22 cellular contexts compared by ENCODE assay signal in genomic region chr5:32413466-32414263, GRCh38. TPM values are rescaled to one million over a fixed set of nuclear protein-coding genes. Genes with fewer than 3 reads are reported as not detected.
DNase-seq lines count a peak whose midpoint lies in the region; ATAC-seq, FAIRE-seq and TF ChIP-seq lines count a peak whose summit lies in the region.
"Had no signal": no experiment of that assay in that cellular context is flagged by ENCODE, and none has a peak within 500 bp of the region (broad histone marks: within the 10 kb centered on the region; RNA-seq: fewer than 3 reads in every experiment).

No MANE protein-coding gene starts in this region.

- H3K4me1 ChIP-seq in vagina: no peaks in the 10 kb centered on the region

- no peak for DNase-seq in activated CD4-positive, alpha-beta memory T cell treated with anti-CD3 and anti-CD28 coated beads, Interleukin-2, amount 10 ng/mL, durations not matched to agents 7 days and 5 days
- no peak for DNase-seq in activated CD4-positive, alpha-beta memory T cell treated with anti-CD3 and anti-CD28 coated beads for 36 hours
- no peak for DNase-seq in activated T-helper 2 cell treated with anti-CD3 and anti-CD28 coated beads, Interferon-gamma antibody, Interleukin-2, Interleukin-4, amounts not matched to agents 10 μg/mL and 5 μg/mL and 100 μg/mL, durations not matched to agents 14 hours and 24 hours and 36 hours (ENCODE audit: low spot score)
- DNase-seq in memory B cell (ENCODE audit: low spot score in 2 of 2): no peak
- no peak for DNase-seq in activated CD4-positive, CD25-positive, alpha-beta regulatory T cell treated with anti-CD3 and anti-CD28 coated beads, Interleukin-2, amount 50 U/mL, for 72 hours
- DNase-seq in vagina (ENCODE audit: extremely low spot score in 2 of 2): no peak
- no peak for DNase-seq in chondrocyte (ENCODE audit: low spot score)
- DNase-seq: activated CD4-positive, alpha-beta T cell treated with anti-CD3 and anti-CD28 coated beads for 48 hours; activated T-cell treated with anti-CD3 and anti-CD28 coated beads, Interleukin-2, amount 50 U/mL, for 1 hour; glutamatergic neuron; HCEC 1CT; MM.1S; mucosa of descending colon; NCI-H748 treated with DMSO at 0.1 percent for 48 hours; SHP77; spleen; upper lobe of left lung had no signal

- no peak overlapping the region for H3K27ac ChIP-seq in vagina
- H3K27ac ChIP-seq: parathyroid adenoma, upper lobe of left lung had no signal

- peak overlapping the region; percentile 26 for H3K27ac Mint-ChIP-seq in activated CD4-positive, alpha-beta memory T cell treated with anti-CD3 and anti-CD28 coated beads, Interleukin-2, amount 10 ng/mL, durations not matched to agents 7 days and 5 days
- H3K27ac Mint-ChIP-seq in activated CD4-positive, alpha-beta memory T cell treated with anti-CD3 and anti-CD28 coated beads for 36 hours: no peak overlapping the region
- peak overlapping the region; percentile 5 for H3K27ac Mint-ChIP-seq in activated T-helper 2 cell treated with anti-CD3 and anti-CD28 coated beads, Interferon-gamma antibody, Interleukin-2, Interleukin-4, amounts not matched to agents 10 μg/mL and 5 μg/mL and 100 μg/mL, durations not matched to agents 14 hours and 24 hours and 36 hours
- H3K27ac Mint-ChIP-seq in memory B cell: peak overlapping the region; percentile 4
- H3K27ac Mint-ChIP-seq in chondrocyte (ENCODE audit: unreplicated experiment): no peak overlapping the region
- H3K27ac Mint-ChIP-seq: stimulated activated memory B cell treated with anti-CD40 and anti-IgM and Interleukin-4, amounts not matched to agents 10 μg/mL and 1 μg/mL and 100 μg/mL, for 72 hours; T-helper 2 cell treated with Interferon-gamma antibody and Interleukin-4, amounts not matched to agents 5 μg/mL and 100 μg/mL, for 36 hours had no signal

- TF ChIP-seq CTCF in vagina (IDR thresholded peaks at IDR 0.05) (no peak), chondrocyte (IDR thresholded peaks at IDR 0.05) (no peak)

- POLR2A ChIA-PET in activated CD4-positive, alpha-beta memory T cell treated with anti-CD3 and anti-CD28 coated beads, Interleukin-2, amount 10 ng/mL, durations not matched to agents 7 days and 5 days (lab: Charles Lee): interaction anchor here (1.6 kb wide), 1 partner anchor 22 kb away, joined by 4 read pairs; no protein-coding TSS in a partner anchor
- POLR2A ChIA-PET in activated CD4-positive, alpha-beta memory T cell treated with anti-CD3 and anti-CD28 coated beads for 36 hours (lab: Charles Lee): no interaction called here

- TF ChIP-seq POLR2A in vagina (IDR thresholded peaks at IDR 0.05): no peak

- peaks cover 0 to 42% of the 10 kb centered on the region in 2 donors for H3K36me3 ChIP-seq in vagina

- H3K4me3 ChIP-seq in vagina: no peak overlapping the region
- H3K4me3 ChIP-seq: mucosa of descending colon, spleen, upper lobe of left lung had no signal

- H3K27me3 ChIP-seq in vagina: no peaks in the 10 kb centered on the region
- H3K27me3 ChIP-seq: spleen, upper lobe of left lung had no signal

- H3K27me3 Mint-ChIP-seq in activated CD4-positive, alpha-beta memory T cell treated with anti-CD3 and anti-CD28 coated beads, Interleukin-2, amount 10 ng/mL, durations not matched to agents 7 days and 5 days: no peaks in the 10 kb centered on the region
- H3K27me3 Mint-ChIP-seq in activated CD4-positive, alpha-beta memory T cell treated with anti-CD3 and anti-CD28 coated beads for 36 hours: no peaks in the 10 kb centered on the region
- H3K27me3 Mint-ChIP-seq in activated T-helper 2 cell treated with anti-CD3 and anti-CD28 coated beads, Interferon-gamma antibody, Interleukin-2, Interleukin-4, amounts not matched to agents 10 μg/mL and 5 μg/mL and 100 μg/mL, durations not matched to agents 14 hours and 24 hours and 36 hours (ENCODE audit: low read depth): no peaks in the 10 kb centered on the region
- H3K27me3 Mint-ChIP-seq in memory B cell: no peaks in the 10 kb centered on the region
- H3K27me3 Mint-ChIP-seq in chondrocyte (ENCODE audit: low read depth): no peaks in the 10 kb centered on the region
- H3K27me3 Mint-ChIP-seq: stimulated activated memory B cell treated with anti-CD40 and anti-IgM and Interleukin-4, amounts not matched to agents 10 μg/mL and 1 μg/mL and 100 μg/mL, for 72 hours had no signal

- no peaks in the 10 kb centered on the region for H3K9me3 Mint-ChIP-seq in activated CD4-positive, alpha-beta memory T cell treated with anti-CD3 and anti-CD28 coated beads, Interleukin-2, amount 10 ng/mL, durations not matched to agents 7 days and 5 days
- no peaks in the 10 kb centered on the region for H3K9me3 Mint-ChIP-seq in activated CD4-positive, alpha-beta memory T cell treated with anti-CD3 and anti-CD28 coated beads for 36 hours
- no peaks in the 10 kb centered on the region for H3K9me3 Mint-ChIP-seq in activated T-helper 2 cell treated with anti-CD3 and anti-CD28 coated beads, Interferon-gamma antibody, Interleukin-2, Interleukin-4, amounts not matched to agents 10 μg/mL and 5 μg/mL and 100 μg/mL, durations not matched to agents 14 hours and 24 hours and 36 hours
- no peaks in the 10 kb centered on the region for H3K9me3 Mint-ChIP-seq in memory B cell
- no peaks in the 10 kb centered on the region for H3K9me3 Mint-ChIP-seq in chondrocyte (ENCODE audit: low read depth)
- H3K9me3 Mint-ChIP-seq: stimulated activated memory B cell treated with anti-CD40 and anti-IgM and Interleukin-4, amounts not matched to agents 10 μg/mL and 1 μg/mL and 100 μg/mL, for 72 hours; T-helper 2 cell treated with Interferon-gamma antibody and Interleukin-4, amounts not matched to agents 5 μg/mL and 100 μg/mL, for 36 hours had no signal

- no peak overlapping the region for H3K4me3 Mint-ChIP-seq in activated CD4-positive, alpha-beta memory T cell treated with anti-CD3 and anti-CD28 coated beads, Interleukin-2, amount 10 ng/mL, durations not matched to agents 7 days and 5 days
- H3K4me3 Mint-ChIP-seq in activated CD4-positive, alpha-beta memory T cell treated with anti-CD3 and anti-CD28 coated beads for 36 hours: no peak overlapping the region
- H3K4me3 Mint-ChIP-seq in activated T-helper 2 cell treated with anti-CD3 and anti-CD28 coated beads, Interferon-gamma antibody, Interleukin-2, Interleukin-4, amounts not matched to agents 10 μg/mL and 5 μg/mL and 100 μg/mL, durations not matched to agents 14 hours and 24 hours and 36 hours (ENCODE audit: low read depth): no peak overlapping the region
- H3K4me3 Mint-ChIP-seq in memory B cell (no peak overlapping the region), chondrocyte (ENCODE audit: unreplicated experiment) (no peak overlapping the region)
- H3K4me3 Mint-ChIP-seq: stimulated activated memory B cell treated with anti-CD40 and anti-IgM and Interleukin-4, amounts not matched to agents 10 μg/mL and 1 μg/mL and 100 μg/mL, for 72 hours; T-helper 2 cell treated with Interferon-gamma antibody and Interleukin-4, amounts not matched to agents 5 μg/mL and 100 μg/mL, for 36 hours had no signal

- CTCF ChIA-PET in activated CD4-positive, alpha-beta memory T cell treated with anti-CD3 and anti-CD28 coated beads, Interleukin-2, amount 10 ng/mL, durations not matched to agents 7 days and 5 days (lab: Charles Lee): interaction anchor here (1.2 kb wide), 1 partner anchor 176 kb away, joined by 7 read pairs; no protein-coding TSS in a partner anchor
- CTCF ChIA-PET in activated CD4-positive, alpha-beta memory T cell treated with anti-CD3 and anti-CD28 coated beads for 36 hours (lab: Charles Lee): interaction anchor here (1.4 to 2.9 kb wide), 2 partner anchors 12 to 176 kb away, joined by 3 to 10 read pairs; no protein-coding TSS in a partner anchor

- H3K9me3 ChIP-seq in vagina: no peaks in the 10 kb centered on the region
- H3K9me3 ChIP-seq: mucosa of descending colon, spleen, upper lobe of left lung had no signal

- intact Hi-C loops in activated CD4-positive, alpha-beta memory T cell treated with anti-CD3 and anti-CD28 coated beads for 36 hours (cut with micrococcal nuclease): no loop called here
- intact Hi-C loops in activated T-helper 2 cell treated with anti-CD3 and anti-CD28 coated beads, Interferon-gamma antibody, Interleukin-2, Interleukin-4, amounts not matched to agents 10 μg/mL and 5 μg/mL and 100 μg/mL, durations not matched to agents 14 hours and 24 hours and 36 hours (cut with micrococcal nuclease): loop anchor here (5.0 kb wide), 1 partner anchor 46 kb away; no protein-coding TSS in a partner anchor
- intact Hi-C loops in vagina (cut with DNase I): no loop called here

- FAIRE-seq in G401.6 (lab: Jason Lieb, UNC): peak; percentile 42
- FAIRE-seq: colon had no signal

- H3K4me1 Mint-ChIP-seq in activated CD4-positive, alpha-beta memory T cell treated with anti-CD3 and anti-CD28 coated beads, Interleukin-2, amount 10 ng/mL, durations not matched to agents 7 days and 5 days: peaks cover 6% of the 10 kb centered on the region
- peaks cover 12% of the 10 kb centered on the region for H3K4me1 Mint-ChIP-seq in activated CD4-positive, alpha-beta memory T cell treated with anti-CD3 and anti-CD28 coated beads for 36 hours (ENCODE audit: low read depth)
- H3K4me1 Mint-ChIP-seq in activated T-helper 2 cell treated with anti-CD3 and anti-CD28 coated beads, Interferon-gamma antibody, Interleukin-2, Interleukin-4, amounts not matched to agents 10 μg/mL and 5 μg/mL and 100 μg/mL, durations not matched to agents 14 hours and 24 hours and 36 hours (ENCODE audit: low read depth): peaks cover 7% of the 10 kb centered on the region
- H3K4me1 Mint-ChIP-seq in memory B cell: peaks cover 4% of the 10 kb centered on the region
- no peaks in the 10 kb centered on the region for H3K4me1 Mint-ChIP-seq in chondrocyte (ENCODE audit: low read depth)

- peaks cover 66% of the 10 kb centered on the region for H3K36me3 Mint-ChIP-seq in activated CD4-positive, alpha-beta memory T cell treated with anti-CD3 and anti-CD28 coated beads, Interleukin-2, amount 10 ng/mL, durations not matched to agents 7 days and 5 days (ENCODE audit: low read depth)
- peaks cover 44% of the 10 kb centered on the region for H3K36me3 Mint-ChIP-seq in activated CD4-positive, alpha-beta memory T cell treated with anti-CD3 and anti-CD28 coated beads for 36 hours
- peaks cover 76% of the 10 kb centered on the region for H3K36me3 Mint-ChIP-seq in activated T-helper 2 cell treated with anti-CD3 and anti-CD28 coated beads, Interferon-gamma antibody, Interleukin-2, Interleukin-4, amounts not matched to agents 10 μg/mL and 5 μg/mL and 100 μg/mL, durations not matched to agents 14 hours and 24 hours and 36 hours (ENCODE audit: low read depth)
- H3K36me3 Mint-ChIP-seq in memory B cell (peaks cover 29% of the 10 kb centered on the region), chondrocyte (ENCODE audit: low read depth) (peaks cover 24% of the 10 kb centered on the region)

- ATAC-seq in memory B cell (ENCODE audit: low read depth): no peak
- ATAC-seq: mucosa of descending colon; stimulated activated memory B cell treated with anti-CD40 and anti-IgM and Interleukin-4, amounts not matched to agents 10 μg/mL and 1 μg/mL and 100 μg/mL, for 72 hours had no signal

RNA-seq across cellular contexts. Expression of gene ZFR, which starts 30.9 kb away (rescaled TPM):
- 10 to 100 TPM; 44.8 to 45.1 TPM for total RNA-seq in activated CD4-positive, alpha-beta memory T cell treated with anti-CD3 and anti-CD28 coated beads, Interleukin-2, amount 10 ng/mL, durations not matched to agents 7 days and 5 days
- total RNA-seq in activated CD4-positive, alpha-beta memory T cell treated with anti-CD3 and anti-CD28 coated beads for 36 hours: 10 to 100 TPM; 58.1 to 61.1 TPM
- total RNA-seq in activated T-helper 2 cell treated with anti-CD3 and anti-CD28 coated beads, Interferon-gamma antibody, Interleukin-2, Interleukin-4, amounts not matched to agents 10 μg/mL and 5 μg/mL and 100 μg/mL, durations not matched to agents 14 hours and 24 hours and 36 hours: 68.6 and 69.2 TPM in 2 replicates
- total RNA-seq in vagina (80.8 TPM), chondrocyte (75.5 to 77.8 TPM (median 77.1 TPM) in 3 replicates)

Comparison
In these comparisons a context has a peak if more than half of its experiments do, and no peak if none do; other contexts are left out.
1. H3K27ac Mint-ChIP-seq: peak in activated CD4-positive, alpha-beta memory T cell treated with anti-CD3 and anti-CD28 coated beads, Interleukin-2, amount 10 ng/mL, durations not matched to agents 7 days and 5 days (single experiment), activated T-helper 2 cell treated with anti-CD3 and anti-CD28 coated beads, Interferon-gamma antibody, Interleukin-2, Interleukin-4, amounts not matched to agents 10 μg/mL and 5 μg/mL and 100 μg/mL, durations not matched to agents 14 hours and 24 hours and 36 hours (single experiment) and memory B cell (single experiment); none in activated CD4-positive, alpha-beta memory T cell treated with anti-CD3 and anti-CD28 coated beads for 36 hours (single experiment) and chondrocyte (single experiment).